ENCODE assay signal across 24 cellular contexts in the genomic region with DNA sequence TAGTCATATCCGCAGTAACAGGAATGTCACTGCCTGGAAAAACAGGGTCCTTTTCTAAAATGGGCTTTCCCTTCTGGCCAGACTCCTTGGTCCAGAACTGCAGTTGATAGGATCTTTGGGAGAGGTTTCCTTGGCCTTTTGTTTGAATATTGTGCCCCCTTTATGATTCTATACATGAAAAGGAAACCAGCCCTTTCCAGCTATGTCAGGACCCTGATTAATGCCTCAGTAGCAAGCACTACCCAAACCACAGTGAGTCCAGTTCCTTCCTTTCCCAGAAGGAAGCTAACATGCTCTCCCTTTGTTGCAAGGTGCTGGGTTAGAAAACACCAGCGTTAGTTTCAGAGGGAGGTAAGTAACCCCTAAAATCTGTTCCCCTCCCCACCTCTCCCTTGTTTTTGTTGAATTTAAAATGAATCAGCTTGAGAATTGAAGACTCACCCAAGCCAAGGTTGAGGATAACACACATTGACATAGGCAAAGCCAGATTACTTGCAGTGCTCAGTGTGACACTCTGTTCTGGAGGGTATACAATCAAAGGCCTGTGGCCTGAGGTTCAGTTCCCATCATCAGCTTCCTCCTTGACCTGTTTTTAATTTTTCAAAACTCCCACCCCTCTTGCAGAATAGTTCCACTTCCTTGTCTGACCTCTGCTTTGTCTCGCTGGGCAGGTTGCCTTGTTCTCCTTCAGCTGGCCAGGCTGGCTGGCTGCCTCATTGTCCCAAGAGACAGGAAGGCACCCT. TPM values are rescaled to one million over a fixed set of nuclear protein-coding genes. Genes with fewer than 3 reads are reported as not detected.
DNase-seq lines count a peak whose midpoint lies in the region; FAIRE-seq and TF ChIP-seq lines count a peak whose summit lies in the region.
"Had no signal": no experiment of that assay in that cellular context is flagged by ENCODE, and none has a peak within 500 bp of the region (broad histone marks: within the 10 kb centered on the region; RNA-seq: fewer than 3 reads in every experiment).

No MANE protein-coding gene starts in this region.

- POLR2A ChIA-PET in GM10248 (lab: Yijun Ruan, JAX), result no interaction called here

- 50 to 59% (median 53%) methylated on average over 3 of the region's 3 CpGs for WGBS in ovary, 3 donors

- no peaks in the 10 kb centered on the region for H3K9me3 ChIP-seq in ovary
- H3K9me3 ChIP-seq: ascending aorta, spleen, thoracic aorta had no signal

- no peak for TF ChIP-seq CTCF in GM10248 (IDR thresholded peaks at IDR 0.05; ENCODE audit: control extremely low read depth, extremely low read depth, low read depth, missing control alignments)
- no peak for TF ChIP-seq CTCF in GM20000 (IDR thresholded peaks at IDR 0.05; ENCODE audit: extremely low read depth, missing control alignments)
- TF ChIP-seq CTCF in ovary (IDR thresholded peaks at IDR 0.05), result no peak

- FAIRE-seq in urothelium cell line (lab: Jason Lieb, UNC), result no peak

- CTCF ChIA-PET in GM10248 (lab: Yijun Ruan, JAX), result interaction anchor here (1.1 kb wide), 1 partner anchor 14 kb away, joined by 3 read pairs; no protein-coding TSS in a partner anchor

- H3K27me3 ChIP-seq in ovary, result no peaks in the 10 kb centered on the region
- H3K27me3 ChIP-seq: ascending aorta, spleen had no signal

- TF ChIP-seq EP300 in ovary (IDR thresholded peaks at IDR 0.05), result no peak

- H3K4me3 ChIP-seq in ovary, result no peak overlapping the region
- H3K4me3 ChIP-seq: ascending aorta, spleen, thoracic aorta had no signal

- H3K27ac ChIP-seq in ovary, result no peak overlapping the region
- H3K27ac ChIP-seq: ascending aorta, parathyroid adenoma, spleen, thoracic aorta had no signal

- intact Hi-C loops in ovary (cut with DNase I), result no loop called here

- H3K4me1 ChIP-seq in ovary (ENCODE audit: insufficient read depth), result peaks cover 4% of the 10 kb centered on the region
- H3K4me1 ChIP-seq: ascending aorta, parathyroid adenoma, spleen had no signal

- no peak for TF ChIP-seq POLR2A in ovary (IDR thresholded peaks at IDR 0.05)

- no peaks in the 10 kb centered on the region for H3K36me3 ChIP-seq in ovary
- H3K36me3 ChIP-seq: ascending aorta, spleen, thoracic aorta had no signal

- DNase-seq in GM10248 (ENCODE audit: extremely low spot score), result peak; percentile 15
- peak; percentile 6 for DNase-seq in GM20000 (ENCODE audit: low spot score)
- peak; percentile 5 for DNase-seq in SKM-1 (lab: John Stamatoyannopoulos, UW; ENCODE audit: unreplicated experiment)
- peak in 3 of 5 donors; percentile 44 to 68 (median 44) for DNase-seq in ovary
- DNase-seq in NCI-H345 (lab: John Stamatoyannopoulos, UW), result no peak
- no peak for DNase-seq in dedifferentiated amniotic fluid mesenchymal stem cell (ENCODE audit: extremely low spot score)
- DNase-seq in urothelium cell line (ENCODE audit: low spot score), result no peak
- DNase-seq: activated CD4-positive, alpha-beta memory T cell treated with anti-CD3 and anti-CD28 coated beads for 36 hours; activated CD8-positive, alpha-beta memory T cell treated with anti-CD3 and anti-CD28 coated beads, Interleukin-2, amount 50 U/mL, for 48 hours; activated naive CD8-positive, alpha-beta T cell treated with anti-CD3 and anti-CD28 coated beads for 36 hours; CD4-positive, alpha-beta memory T cell; HCEC 1CT; islet precursor cell; NCI-H1417 treated with DMSO at 0.1 percent for 48 hours; NCI-H510A treated with DMSO at 0.1 percent for 48 hours; RPMI8226; spleen; stimulated activated CD4-positive, alpha-beta T cell treated with anti-CD3 and anti-CD28 coated beads, Interleukin-2, amount 100 ng/mL, for 48 hours; stimulated activated naive CD4-positive, alpha-beta T cell; SW 1271; T1000 had no signal

RNA-seq across cellular contexts. Expression of a gene that starts 51.2 kb away (rescaled TPM):
- 10 to 100 TPM; 22.0 to 27.9 (median 24.7) TPM for total RNA-seq in ovary
- 10 to 100 TPM; 24.4 to 39.7 TPM for polyA plus RNA-seq in ovary

Comparison
In these comparisons a context has a peak if more than half of its experiments do, and no peak if none do; other contexts are left out.
1. DNase-seq: peak in GM10248 (single experiment), GM20000 (single experiment), SKM-1 (single experiment) and ovary (3 of 5); none in NCI-H345 (single experiment), dedifferentiated amniotic fluid mesenchymal stem cell (single experiment) and urothelium cell line (single experiment).